ENCODE assay signal across 4 cellular contexts in the genomic region with DNA sequence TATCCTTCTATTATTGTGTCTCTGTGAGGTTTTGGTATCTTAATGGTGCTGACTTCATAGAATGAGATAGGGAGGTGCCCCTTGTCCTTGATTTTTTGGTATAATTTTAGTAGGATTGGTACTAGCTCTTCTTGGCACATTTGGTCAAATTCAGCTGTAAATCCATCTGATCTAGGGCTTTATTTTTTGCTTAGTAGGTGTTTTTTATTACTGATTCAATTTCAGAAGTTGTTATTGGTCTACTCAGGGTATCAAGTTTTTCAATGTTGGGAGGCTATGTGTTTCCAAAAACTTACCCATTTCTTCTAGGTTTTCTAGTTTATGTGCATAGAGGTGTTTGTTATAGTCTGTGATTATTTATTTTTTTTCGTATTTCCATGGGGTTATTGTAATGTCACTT.
TF ChIP-seq lines count a peak whose summit lies in the region.

No MANE protein-coding gene starts in this region.

TF ChIP-seq in A549, 52 proteins besides CTCF, POLR2A, EP300 and RAD21:
- TF ChIP-seq FOXS1 (CRISPR knock-in tag; IDR thresholded peaks at IDR 0.05) (no peak), MAFK (IDR thresholded peaks at IDR 0.05; ENCODE audit: partially characterized antibody) (peak; percentile 23), HOXB13 (CRISPR knock-in tag; IDR thresholded peaks at IDR 0.05; ENCODE audit: low read depth) (no peak)

TF ChIP-seq in IMR-90, 13 proteins besides CTCF, POLR2A, EP300 and RAD21:
- no peak for TF ChIP-seq RCOR1 (IDR thresholded peaks at IDR 0.05; ENCODE audit: insufficient replicate concordance, low read length)
- TF ChIP-seq MAFK (IDR thresholded peaks at IDR 0.05; ENCODE audit: low read depth, low read length): peak; percentile 65; the same call in 1 of the 2 replicates
- TF ChIP-seq NFE2L2 (IDR thresholded peaks at IDR 0.05; ENCODE audit: low read depth, low read length): no peak
- no peak for TF ChIP-seq CEBPB (IDR thresholded peaks at IDR 0.05; ENCODE audit: low read depth, low read length)
- no peak for TF ChIP-seq MAZ (IDR thresholded peaks at IDR 0.05; ENCODE audit: borderline replicate concordance, low read depth, low read length)

TF ChIP-seq in K562, 482 proteins besides CTCF, POLR2A, EP300 and RAD21:
- TF ChIP-seq ZNF146 (CRISPR knock-in tag; IDR thresholded peaks at IDR 0.05; ENCODE audit: unreplicated experiment) (no peak), MAFF (IDR thresholded peaks at IDR 0.05; ENCODE audit: low read length) (0 out of 2 replicates have a peak, but pooled peaks have one; percentile 10)

TF ChIP-seq in GM23338, 12 proteins besides CTCF, POLR2A, EP300 and RAD21:
- TF ChIP-seq, protein P1, sequence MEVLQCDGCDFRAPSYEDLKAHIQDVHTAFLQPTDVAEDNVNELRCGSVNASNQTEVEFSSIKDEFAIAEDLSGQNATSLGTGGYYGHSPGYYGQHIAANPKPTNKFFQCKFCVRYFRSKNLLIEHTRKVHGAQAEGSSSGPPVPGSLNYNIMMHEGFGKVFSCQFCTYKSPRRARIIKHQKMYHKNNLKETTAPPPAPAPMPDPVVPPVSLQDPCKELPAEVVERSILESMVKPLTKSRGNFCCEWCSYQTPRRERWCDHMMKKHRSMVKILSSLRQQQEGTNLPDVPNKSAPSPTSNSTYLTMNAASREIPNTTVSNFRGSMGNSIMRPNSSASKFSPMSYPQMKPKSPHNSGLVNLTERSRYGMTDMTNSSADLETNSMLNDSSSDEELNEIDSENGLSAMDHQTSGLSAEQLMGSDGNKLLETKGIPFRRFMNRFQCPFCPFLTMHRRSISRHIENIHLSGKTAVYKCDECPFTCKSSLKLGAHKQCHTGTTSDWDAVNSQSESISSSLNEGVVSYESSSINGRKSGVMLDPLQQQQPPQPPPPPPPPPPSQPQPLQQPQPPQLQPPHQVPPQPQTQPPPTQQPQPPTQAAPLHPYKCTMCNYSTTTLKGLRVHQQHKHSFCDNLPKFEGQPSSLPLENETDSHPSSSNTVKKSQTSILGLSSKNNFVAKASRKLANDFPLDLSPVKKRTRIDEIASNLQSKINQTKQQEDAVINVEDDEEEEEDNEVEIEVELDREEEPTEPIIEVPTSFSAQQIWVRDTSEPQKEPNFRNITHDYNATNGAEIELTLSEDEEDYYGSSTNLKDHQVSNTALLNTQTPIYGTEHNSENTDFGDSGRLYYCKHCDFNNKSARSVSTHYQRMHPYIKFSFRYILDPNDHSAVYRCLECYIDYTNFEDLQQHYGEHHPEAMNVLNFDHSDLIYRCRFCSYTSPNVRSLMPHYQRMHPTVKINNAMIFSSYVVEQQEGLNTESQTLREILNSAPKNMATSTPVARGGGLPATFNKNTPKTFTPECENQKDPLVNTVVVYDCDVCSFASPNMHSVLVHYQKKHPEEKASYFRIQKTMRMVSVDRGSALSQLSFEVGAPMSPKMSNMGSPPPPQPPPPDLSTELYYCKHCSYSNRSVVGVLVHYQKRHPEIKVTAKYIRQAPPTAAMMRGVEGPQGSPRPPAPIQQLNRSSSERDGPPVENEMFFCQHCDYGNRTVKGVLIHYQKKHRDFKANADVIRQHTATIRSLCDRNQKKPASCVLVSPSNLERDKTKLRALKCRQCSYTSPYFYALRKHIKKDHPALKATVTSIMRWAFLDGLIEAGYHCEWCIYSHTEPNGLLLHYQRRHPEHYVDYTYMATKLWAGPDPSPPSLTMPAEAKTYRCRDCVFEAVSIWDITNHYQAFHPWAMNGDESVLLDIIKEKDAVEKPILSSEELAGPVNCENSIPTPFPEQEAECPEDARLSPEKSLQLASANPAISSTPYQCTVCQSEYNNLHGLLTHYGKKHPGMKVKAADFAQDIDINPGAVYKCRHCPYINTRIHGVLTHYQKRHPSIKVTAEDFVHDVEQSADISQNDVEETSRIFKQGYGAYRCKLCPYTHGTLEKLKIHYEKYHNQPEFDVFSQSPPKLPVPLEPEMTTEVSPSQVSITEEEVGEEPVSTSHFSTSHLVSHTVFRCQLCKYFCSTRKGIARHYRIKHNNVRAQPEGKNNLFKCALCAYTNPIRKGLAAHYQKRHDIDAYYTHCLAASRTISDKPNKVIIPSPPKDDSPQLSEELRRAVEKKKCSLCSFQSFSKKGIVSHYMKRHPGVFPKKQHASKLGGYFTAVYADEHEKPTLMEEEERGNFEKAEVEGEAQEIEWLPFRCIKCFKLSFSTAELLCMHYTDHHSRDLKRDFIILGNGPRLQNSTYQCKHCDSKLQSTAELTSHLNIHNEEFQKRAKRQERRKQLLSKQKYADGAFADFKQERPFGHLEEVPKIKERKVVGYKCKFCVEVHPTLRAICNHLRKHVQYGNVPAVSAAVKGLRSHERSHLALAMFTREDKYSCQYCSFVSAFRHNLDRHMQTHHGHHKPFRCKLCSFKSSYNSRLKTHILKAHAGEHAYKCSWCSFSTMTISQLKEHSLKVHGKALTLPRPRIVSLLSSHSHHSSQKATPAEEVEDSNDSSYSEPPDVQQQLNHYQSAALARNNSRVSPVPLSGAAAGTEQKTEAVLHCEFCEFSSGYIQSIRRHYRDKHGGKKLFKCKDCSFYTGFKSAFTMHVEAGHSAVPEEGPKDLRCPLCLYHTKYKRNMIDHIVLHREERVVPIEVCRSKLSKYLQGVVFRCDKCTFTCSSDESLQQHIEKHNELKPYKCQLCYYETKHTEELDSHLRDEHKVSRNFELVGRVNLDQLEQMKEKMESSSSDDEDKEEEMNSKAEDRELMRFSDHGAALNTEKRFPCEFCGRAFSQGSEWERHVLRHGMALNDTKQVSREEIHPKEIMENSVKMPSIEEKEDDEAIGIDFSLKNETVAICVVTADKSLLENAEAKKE (CRISPR knock-in tag; IDR thresholded peaks at IDR 0.05): no peak
- no peak for TF ChIP-seq POLR2AphosphoS5 (IDR thresholded peaks at IDR 0.05; ENCODE audit: low read depth)
- TF ChIP-seq CREB1 (CRISPR knock-in tag; IDR thresholded peaks at IDR 0.05; ENCODE audit: low read depth): no peak
- TF ChIP-seq, protein P2, sequence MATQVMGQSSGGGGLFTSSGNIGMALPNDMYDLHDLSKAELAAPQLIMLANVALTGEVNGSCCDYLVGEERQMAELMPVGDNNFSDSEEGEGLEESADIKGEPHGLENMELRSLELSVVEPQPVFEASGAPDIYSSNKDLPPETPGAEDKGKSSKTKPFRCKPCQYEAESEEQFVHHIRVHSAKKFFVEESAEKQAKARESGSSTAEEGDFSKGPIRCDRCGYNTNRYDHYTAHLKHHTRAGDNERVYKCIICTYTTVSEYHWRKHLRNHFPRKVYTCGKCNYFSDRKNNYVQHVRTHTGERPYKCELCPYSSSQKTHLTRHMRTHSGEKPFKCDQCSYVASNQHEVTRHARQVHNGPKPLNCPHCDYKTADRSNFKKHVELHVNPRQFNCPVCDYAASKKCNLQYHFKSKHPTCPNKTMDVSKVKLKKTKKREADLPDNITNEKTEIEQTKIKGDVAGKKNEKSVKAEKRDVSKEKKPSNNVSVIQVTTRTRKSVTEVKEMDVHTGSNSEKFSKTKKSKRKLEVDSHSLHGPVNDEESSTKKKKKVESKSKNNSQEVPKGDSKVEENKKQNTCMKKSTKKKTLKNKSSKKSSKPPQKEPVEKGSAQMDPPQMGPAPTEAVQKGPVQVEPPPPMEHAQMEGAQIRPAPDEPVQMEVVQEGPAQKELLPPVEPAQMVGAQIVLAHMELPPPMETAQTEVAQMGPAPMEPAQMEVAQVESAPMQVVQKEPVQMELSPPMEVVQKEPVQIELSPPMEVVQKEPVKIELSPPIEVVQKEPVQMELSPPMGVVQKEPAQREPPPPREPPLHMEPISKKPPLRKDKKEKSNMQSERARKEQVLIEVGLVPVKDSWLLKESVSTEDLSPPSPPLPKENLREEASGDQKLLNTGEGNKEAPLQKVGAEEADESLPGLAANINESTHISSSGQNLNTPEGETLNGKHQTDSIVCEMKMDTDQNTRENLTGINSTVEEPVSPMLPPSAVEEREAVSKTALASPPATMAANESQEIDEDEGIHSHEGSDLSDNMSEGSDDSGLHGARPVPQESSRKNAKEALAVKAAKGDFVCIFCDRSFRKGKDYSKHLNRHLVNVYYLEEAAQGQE (IDR thresholded peaks at IDR 0.05; ENCODE audit: unreplicated experiment): no peak
- TF ChIP-seq JUNB (IDR thresholded peaks at IDR 0.05; ENCODE audit: unreplicated experiment): no peak
- no peak for TF ChIP-seq NANOG (IDR thresholded peaks at IDR 0.05; ENCODE audit: borderline replicate concordance)
TF ChIP-seq in GM23338: peak in this region for 0.
